In genomic region chr14:99475179-99475578, GRCh38 we compare ENCODE assay signal across 16 cellular contexts. TPM values are rescaled to one million over a fixed set of nuclear protein-coding genes. Genes with fewer than 3 reads are reported as not detected.
DNase-seq lines count a peak whose midpoint lies in the region; ATAC-seq and TF ChIP-seq lines count a peak whose summit lies in the region.
"Had no signal": no experiment of that assay in that cellular context is flagged by ENCODE, and none has a peak within 500 bp of the region (broad histone marks: within the 10 kb centered on the region; RNA-seq: fewer than 3 reads in every experiment).

No MANE protein-coding gene starts in this region.

- TF ChIP-seq POLR2A in right lobe of liver (IDR thresholded peaks at IDR 0.05): no peak
- TF ChIP-seq POLR2A in vagina (IDR thresholded peaks at IDR 0.05): no peak

- intact Hi-C loops in right lobe of liver (cut with DNase I): no loop called here
- intact Hi-C loops in vagina (cut with DNase I): no loop called here

- peaks cover 70% of the 10 kb centered on the region for H3K79me2 ChIP-seq in fibroblast of lung (ENCODE audit: control insufficient read depth, insufficient read depth, low read length)

- TF ChIP-seq CTCF in fibroblast of lung (conservative IDR thresholded peaks at IDR 0.05 in 1 of 2, IDR thresholded peaks at IDR 0.05 in 1 of 2; ENCODE audit: low read depth in 1 of 2, low read length in 2 of 2) (peak in 1 of 2 donors; percentile 4), right lobe of liver (IDR thresholded peaks at IDR 0.05) (peak in 1 of 4 donors; percentile 12), vagina (IDR thresholded peaks at IDR 0.05) (no peak)

- H3K36me3 ChIP-seq in SK-N-MC (ENCODE audit: insufficient read depth, low read length) (no peaks in the 10 kb centered on the region), fibroblast of lung (ENCODE audit: control insufficient read depth, insufficient read depth, low read length) (no peaks in the 10 kb centered on the region), right lobe of liver (no peaks in the 10 kb centered on the region), vagina (no peaks in the 10 kb centered on the region)
- H3K36me3 ChIP-seq: heart left ventricle had no signal

- H3K27me3 ChIP-seq in fibroblast of lung (ENCODE audit: control insufficient read depth, insufficient read depth, low read length) (no peaks in the 10 kb centered on the region), right lobe of liver (no peaks in the 10 kb centered on the region), vagina (no peaks in the 10 kb centered on the region)
- H3K27me3 ChIP-seq: heart left ventricle had no signal

- DNase-seq in ELF-1 (ENCODE audit: low read depth, low spot score) (peak; percentile 68), SK-N-MC (ENCODE audit: low read depth, low spot score) (peak; percentile 20), fibroblast of lung (ENCODE audit: low read depth in 2 of 2) (peak; percentile 16 to 32), right lobe of liver (no peak), pons (ENCODE audit: low spot score) (no peak), NCI-H187 (lab: John Stamatoyannopoulos, UW) (no peak), GDM1 (lab: John Stamatoyannopoulos, UW) (no peak), vagina (ENCODE audit: extremely low spot score in 2 of 2) (no peak)
- DNase-seq: activated CD8-positive, alpha-beta memory T cell treated with anti-CD3 and anti-CD28 coated beads, Interleukin-2, amount 10 ng/mL, durations not matched to agents 7 days and 5 days; Calu3; heart left ventricle; left colon; naive thymus-derived CD8-positive, alpha-beta T cell; NCI-H1092 treated with DMSO at 0.1 percent for 48 hours; stimulated activated naive CD4-positive, alpha-beta T cell had no signal

- peak overlapping the region; percentile 40 for H3K4me2 ChIP-seq in fibroblast of lung (ENCODE audit: extremely low read depth, insufficient read depth, low read length)

- ATAC-seq in right lobe of liver: peak; percentile 61 to 76 (median 71)
- ATAC-seq: activated CD8-positive, alpha-beta memory T cell treated with anti-CD3 and anti-CD28 coated beads, Interleukin-2, amount 10 ng/mL, durations not matched to agents 7 days and 5 days; left colon; naive thymus-derived CD8-positive, alpha-beta T cell; sciatic nerve had no signal

- no peaks in the 10 kb centered on the region for H4K20me1 ChIP-seq in fibroblast of lung (ENCODE audit: control insufficient read depth, extremely low read depth, insufficient read depth, low read length)

- H3K4me3 ChIP-seq in SK-N-MC (peak overlapping the region; percentile 62), fibroblast of lung (replicated peaks in 1 of 4; ENCODE audit: control extremely low read depth in 1 of 4, insufficient read depth in 1 of 4, low read depth in 3 of 4, low read length in 4 of 4) (no peak overlapping the region), right lobe of liver (no peak overlapping the region), vagina (no peak overlapping the region)
- H3K4me3 ChIP-seq: heart left ventricle had no signal

- no peaks in the 10 kb centered on the region for H3K4me1 ChIP-seq in fibroblast of lung (ENCODE audit: control insufficient read depth, extremely low read depth, insufficient read depth, low read length)
- H3K4me1 ChIP-seq in right lobe of liver: peaks cover 0 to 26% (median 12%) of the 10 kb centered on the region in 4 donors
- peaks cover 40% of the 10 kb centered on the region for H3K4me1 ChIP-seq in vagina

- H3K27ac ChIP-seq in SK-N-MC: peak overlapping the region; percentile 75
- no peak overlapping the region for H3K27ac ChIP-seq in fibroblast of lung (ENCODE audit: insufficient read depth, low read length)
- H3K27ac ChIP-seq in right lobe of liver: no peak overlapping the region
- no peak overlapping the region for H3K27ac ChIP-seq in vagina

- H3K9ac ChIP-seq in SK-N-MC (ENCODE audit: insufficient read length) (peak overlapping the region; percentile 52), fibroblast of lung (ENCODE audit: insufficient read depth, low read length) (no peak overlapping the region)

- 33% methylated on average over 9 of the region's 9 CpGs for WGBS in right lobe of liver (ENCODE audit: insufficient coverage, low coverage, low lambda C conversion rate, missing lambda C conversion rate)

- no peak overlapping the region for H2AFZ ChIP-seq in fibroblast of lung (ENCODE audit: low read length)

- H3K9me3 ChIP-seq in SK-N-MC (ENCODE audit: low read depth, low read length): no peaks in the 10 kb centered on the region
- no peaks in the 10 kb centered on the region for H3K9me3 ChIP-seq in fibroblast of lung (ENCODE audit: control insufficient read depth, insufficient read depth, low read depth, low read length)
- H3K9me3 ChIP-seq in right lobe of liver: no peaks in the 10 kb centered on the region
- H3K9me3 ChIP-seq in vagina: no peaks in the 10 kb centered on the region
- H3K9me3 ChIP-seq: heart left ventricle had no signal

RNA-seq across cellular contexts. Expression of gene SETD3, which starts 5.5 kb away (rescaled TPM):
- 38.3 and 43.1 TPM in 2 replicates for total RNA-seq in fibroblast of lung
- 30.9 TPM in 2 replicates for polyA plus RNA-seq in fibroblast of lung
- 25.3 and 25.8 TPM in 2 replicates for polyA plus RNA-seq in fibroblast of lung (2012)
- polyA minus RNA-seq in fibroblast of lung (ENCODE audit: low replicate concordance): 19.5 and 23.3 TPM in 2 replicates
- total RNA-seq in right lobe of liver: 10 to 100 TPM; 24.7 to 42.0 (median 28.8) TPM
- 49.8 TPM for total RNA-seq in vagina

RNA-seq across cellular contexts. Expression of gene CCNK, which starts 6.0 kb away (rescaled TPM):
- 33.9 and 51.0 TPM in 2 replicates for total RNA-seq in fibroblast of lung
- 7.3 and 12.9 TPM in 2 replicates for polyA plus RNA-seq in fibroblast of lung
- polyA plus RNA-seq in fibroblast of lung (2012): 48.1 and 57.4 TPM in 2 replicates
- polyA minus RNA-seq in fibroblast of lung (ENCODE audit: low replicate concordance): 7.6 and 14.6 TPM in 2 replicates
- 10 to 100 TPM; 11.8 to 23.4 (median 15.4) TPM for total RNA-seq in right lobe of liver
- total RNA-seq in vagina: 27.5 TPM

Comparison
In these comparisons a context has a peak if more than half of its experiments do, and no peak if none do; other contexts are left out.
1. DNase-seq: peak in ELF-1 (single experiment), SK-N-MC (single experiment) and fibroblast of lung (2 of 2); none in right lobe of liver (0 of 3), pons (single experiment), NCI-H187 (0 of 2), GDM1 (single experiment) and vagina (0 of 2).